1 cellular context compared by ENCODE assay signal in genomic region chr6:33200234-33201146, GRCh38.
A peak's percentile ranks its signal among the peaks of the same experiment; 100 is the strongest.
TF ChIP-seq lines count a peak whose summit lies in the region.

TSS of gene RXRB (minus strand) at chr6:33200665. CDS start at chr6:33200476, 189 bp downstream.
TSS of gene SLC39A7 (plus strand) at chr6:33200867. CDS start at chr6:33201246, 379 bp downstream.

TF ChIP-seq in HEK293, 187 proteins besides CTCF, POLR2A, EP300 and RAD21 (continued from another document and continues in another):
- 0 out of 2 replicates have a peak, but pooled peaks have one; percentile 74 for TF ChIP-seq ZNF610 (tag by site-specific recombination; IDR thresholded peaks at IDR 0.05; ENCODE audit: borderline replicate concordance)
- TF ChIP-seq ZNF324 (tag by site-specific recombination; IDR thresholded peaks at IDR 0.05), result peak; percentile 92; the same call in 1 of the 2 replicates
- TF ChIP-seq ZNF670 (tag by site-specific recombination; IDR thresholded peaks at IDR 0.05; ENCODE audit: low read depth), result no peak
- peak; percentile 12; the same call in 1 of the 2 replicates for TF ChIP-seq GLIS1 (tag by site-specific recombination; IDR thresholded peaks at IDR 0.05)
- TF ChIP-seq ZFP37 (tag by site-specific recombination; IDR thresholded peaks at IDR 0.05), result 0 out of 2 replicates have a peak, but pooled peaks have one; percentile 35
- no peak for TF ChIP-seq ZNF785 (tag by site-specific recombination; IDR thresholded peaks at IDR 0.05)
- TF ChIP-seq ZNF10 (tag by site-specific recombination; IDR thresholded peaks at IDR 0.05), result no peak
- TF ChIP-seq ZNF2 (tag by site-specific recombination; IDR thresholded peaks at IDR 0.05), result peak; percentile 83
- peak; percentile 17; the same call in 1 of the 2 replicates for TF ChIP-seq HIC1 (tag by site-specific recombination; IDR thresholded peaks at IDR 0.05)
- peak; percentile 19; the same call in 1 of the 2 replicates for TF ChIP-seq OSR2 (tag by site-specific recombination; IDR thresholded peaks at IDR 0.05)
- peak; percentile 90 for TF ChIP-seq ZFP69B (tag by site-specific recombination; IDR thresholded peaks at IDR 0.05)
- peak; percentile 82 for TF ChIP-seq ZNF639 (tag by site-specific recombination; IDR thresholded peaks at IDR 0.05)
- no peak for TF ChIP-seq ZNF114 (tag by site-specific recombination; IDR thresholded peaks at IDR 0.05)
- no peak for TF ChIP-seq ZNF280C (tag by site-specific recombination; IDR thresholded peaks at IDR 0.05)
- no peak for TF ChIP-seq ZNF837 (tag by site-specific recombination; IDR thresholded peaks at IDR 0.05)
- peak; percentile 73; the same call in 1 of the 2 replicates for TF ChIP-seq HOXC10 (CRISPR knock-in tag; IDR thresholded peaks at IDR 0.05)
- TF ChIP-seq SP7 (tag by site-specific recombination; IDR thresholded peaks at IDR 0.05), result peak; percentile 88
- peak; percentile 99 for TF ChIP-seq ZNF76 (tag by site-specific recombination; IDR thresholded peaks at IDR 0.05; ENCODE audit: borderline replicate concordance, low read depth)
- TF ChIP-seq ZNF335 (tag by site-specific recombination; conservative IDR thresholded peaks at IDR 0.05), result peak; percentile 71
- TF ChIP-seq ZNF664 (tag by site-specific recombination; IDR thresholded peaks at IDR 0.05), result no peak
- TF ChIP-seq PRDM10 (tag by site-specific recombination; IDR thresholded peaks at IDR 0.05), result peak; percentile 41; the same call in 1 of the 2 replicates
- peak; percentile 35; the same call in 1 of the 2 replicates for TF ChIP-seq ZNF184 (tag by site-specific recombination; IDR thresholded peaks at IDR 0.05)
- peak; percentile 88 for TF ChIP-seq ZBTB48 (tag by site-specific recombination; IDR thresholded peaks at IDR 0.05)
- TF ChIP-seq SP3 (tag by site-specific recombination; IDR thresholded peaks at IDR 0.05), result peak; percentile 88
- TF ChIP-seq REST (tag by site-specific recombination; IDR thresholded peaks at IDR 0.05), result peak; percentile 69
- 0 out of 2 replicates have a peak, but pooled peaks have one; percentile 18 for TF ChIP-seq ZSCAN18 (tag by site-specific recombination; IDR thresholded peaks at IDR 0.05)
- peak; percentile 72 for TF ChIP-seq EGR2 (tag by site-specific recombination; IDR thresholded peaks at IDR 0.05; ENCODE audit: low read depth)
- TF ChIP-seq ZBTB21 (tag by site-specific recombination; IDR thresholded peaks at IDR 0.05), result peak; percentile 40; the same call in 1 of the 2 replicates
- peak; percentile 97 for TF ChIP-seq YY2 (tag by site-specific recombination; IDR thresholded peaks at IDR 0.05)
- TF ChIP-seq ZXDB (tag by site-specific recombination; IDR thresholded peaks at IDR 0.05), result peak; percentile 82
- TF ChIP-seq ZNF473 (tag by site-specific recombination; IDR thresholded peaks at IDR 0.05), result no peak
- TF ChIP-seq TRIM28 (IDR thresholded peaks at IDR 0.05; ENCODE audit: borderline replicate concordance, low read length), result 0 out of 2 replicates have a peak, but pooled peaks have one; percentile 13
- TF ChIP-seq REPIN1 (tag by site-specific recombination; IDR thresholded peaks at IDR 0.05; ENCODE audit: low read depth), result 0 out of 2 replicates have a peak, but pooled peaks have one; percentile 74
- TF ChIP-seq ZFHX2 (tag by site-specific recombination; conservative IDR thresholded peaks at IDR 0.05), result peak; percentile 80
- peak; percentile 67; the same call in 1 of the 2 replicates for TF ChIP-seq KLF16 (tag by site-specific recombination; IDR thresholded peaks at IDR 0.05)
- peak; percentile 87 for TF ChIP-seq ZNF391 (tag by site-specific recombination; IDR thresholded peaks at IDR 0.05; ENCODE audit: borderline replicate concordance, low read depth)
- 0 out of 2 replicates have a peak, but pooled peaks have one; percentile 19 for TF ChIP-seq ZNF302 (tag by site-specific recombination; IDR thresholded peaks at IDR 0.05; ENCODE audit: low read depth)
- TF ChIP-seq PATZ1 (tag by site-specific recombination; IDR thresholded peaks at IDR 0.05), result peak; percentile 95; the same call in 1 of the 2 replicates
- no peak; the same call in 1 of the 2 replicates for TF ChIP-seq SCRT2 (tag by site-specific recombination; IDR thresholded peaks at IDR 0.05)
- peak; percentile 0; the same call in 1 of the 2 replicates for TF ChIP-seq PRDM4 (tag by site-specific recombination; IDR thresholded peaks at IDR 0.05)
- no peak for TF ChIP-seq ZSCAN16 (tag by site-specific recombination; IDR thresholded peaks at IDR 0.05)
- peak; percentile 35; the same call in 1 of the 2 replicates for TF ChIP-seq ZBTB8A (tag by site-specific recombination; IDR thresholded peaks at IDR 0.05)
- TF ChIP-seq GLI4 (tag by site-specific recombination; IDR thresholded peaks at IDR 0.05), result no peak
